ENCODE assay signal across 1 cellular context in the genomic region with DNA sequence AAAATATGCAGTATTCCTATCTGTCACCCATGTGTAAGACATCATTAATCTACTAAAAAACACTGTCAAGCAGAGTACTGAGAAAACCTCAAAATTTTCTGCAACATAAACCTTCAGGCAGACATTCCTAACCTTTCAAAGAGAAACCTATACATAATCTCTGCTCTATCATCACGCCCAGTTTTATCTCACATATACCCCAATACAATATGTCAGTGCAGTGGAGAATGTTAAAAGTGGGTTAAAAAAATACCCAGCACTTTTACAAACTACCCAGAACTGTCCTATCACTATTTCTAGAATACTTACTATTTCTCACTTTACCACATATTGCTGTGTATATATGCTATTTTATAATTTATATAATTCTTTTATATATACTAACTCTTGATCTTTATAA.
TF ChIP-seq lines count a peak whose summit lies in the region.

No MANE protein-coding gene starts in this region.

TF ChIP-seq in SK-N-SH, 30 proteins besides CTCF, POLR2A, EP300 and RAD21 (continued from another document):
- TF ChIP-seq, protein P1, sequence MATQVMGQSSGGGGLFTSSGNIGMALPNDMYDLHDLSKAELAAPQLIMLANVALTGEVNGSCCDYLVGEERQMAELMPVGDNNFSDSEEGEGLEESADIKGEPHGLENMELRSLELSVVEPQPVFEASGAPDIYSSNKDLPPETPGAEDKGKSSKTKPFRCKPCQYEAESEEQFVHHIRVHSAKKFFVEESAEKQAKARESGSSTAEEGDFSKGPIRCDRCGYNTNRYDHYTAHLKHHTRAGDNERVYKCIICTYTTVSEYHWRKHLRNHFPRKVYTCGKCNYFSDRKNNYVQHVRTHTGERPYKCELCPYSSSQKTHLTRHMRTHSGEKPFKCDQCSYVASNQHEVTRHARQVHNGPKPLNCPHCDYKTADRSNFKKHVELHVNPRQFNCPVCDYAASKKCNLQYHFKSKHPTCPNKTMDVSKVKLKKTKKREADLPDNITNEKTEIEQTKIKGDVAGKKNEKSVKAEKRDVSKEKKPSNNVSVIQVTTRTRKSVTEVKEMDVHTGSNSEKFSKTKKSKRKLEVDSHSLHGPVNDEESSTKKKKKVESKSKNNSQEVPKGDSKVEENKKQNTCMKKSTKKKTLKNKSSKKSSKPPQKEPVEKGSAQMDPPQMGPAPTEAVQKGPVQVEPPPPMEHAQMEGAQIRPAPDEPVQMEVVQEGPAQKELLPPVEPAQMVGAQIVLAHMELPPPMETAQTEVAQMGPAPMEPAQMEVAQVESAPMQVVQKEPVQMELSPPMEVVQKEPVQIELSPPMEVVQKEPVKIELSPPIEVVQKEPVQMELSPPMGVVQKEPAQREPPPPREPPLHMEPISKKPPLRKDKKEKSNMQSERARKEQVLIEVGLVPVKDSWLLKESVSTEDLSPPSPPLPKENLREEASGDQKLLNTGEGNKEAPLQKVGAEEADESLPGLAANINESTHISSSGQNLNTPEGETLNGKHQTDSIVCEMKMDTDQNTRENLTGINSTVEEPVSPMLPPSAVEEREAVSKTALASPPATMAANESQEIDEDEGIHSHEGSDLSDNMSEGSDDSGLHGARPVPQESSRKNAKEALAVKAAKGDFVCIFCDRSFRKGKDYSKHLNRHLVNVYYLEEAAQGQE (IDR thresholded peaks at IDR 0.05; ENCODE audit: low read depth, low read length): no peak
- TF ChIP-seq, protein P2, sequence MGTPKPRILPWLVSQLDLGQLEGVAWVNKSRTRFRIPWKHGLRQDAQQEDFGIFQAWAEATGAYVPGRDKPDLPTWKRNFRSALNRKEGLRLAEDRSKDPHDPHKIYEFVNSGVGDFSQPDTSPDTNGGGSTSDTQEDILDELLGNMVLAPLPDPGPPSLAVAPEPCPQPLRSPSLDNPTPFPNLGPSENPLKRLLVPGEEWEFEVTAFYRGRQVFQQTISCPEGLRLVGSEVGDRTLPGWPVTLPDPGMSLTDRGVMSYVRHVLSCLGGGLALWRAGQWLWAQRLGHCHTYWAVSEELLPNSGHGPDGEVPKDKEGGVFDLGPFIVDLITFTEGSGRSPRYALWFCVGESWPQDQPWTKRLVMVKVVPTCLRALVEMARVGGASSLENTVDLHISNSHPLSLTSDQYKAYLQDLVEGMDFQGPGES (IDR thresholded peaks at IDR 0.05; ENCODE audit: low read depth, low read length): no peak
- TF ChIP-seq, protein P3, sequence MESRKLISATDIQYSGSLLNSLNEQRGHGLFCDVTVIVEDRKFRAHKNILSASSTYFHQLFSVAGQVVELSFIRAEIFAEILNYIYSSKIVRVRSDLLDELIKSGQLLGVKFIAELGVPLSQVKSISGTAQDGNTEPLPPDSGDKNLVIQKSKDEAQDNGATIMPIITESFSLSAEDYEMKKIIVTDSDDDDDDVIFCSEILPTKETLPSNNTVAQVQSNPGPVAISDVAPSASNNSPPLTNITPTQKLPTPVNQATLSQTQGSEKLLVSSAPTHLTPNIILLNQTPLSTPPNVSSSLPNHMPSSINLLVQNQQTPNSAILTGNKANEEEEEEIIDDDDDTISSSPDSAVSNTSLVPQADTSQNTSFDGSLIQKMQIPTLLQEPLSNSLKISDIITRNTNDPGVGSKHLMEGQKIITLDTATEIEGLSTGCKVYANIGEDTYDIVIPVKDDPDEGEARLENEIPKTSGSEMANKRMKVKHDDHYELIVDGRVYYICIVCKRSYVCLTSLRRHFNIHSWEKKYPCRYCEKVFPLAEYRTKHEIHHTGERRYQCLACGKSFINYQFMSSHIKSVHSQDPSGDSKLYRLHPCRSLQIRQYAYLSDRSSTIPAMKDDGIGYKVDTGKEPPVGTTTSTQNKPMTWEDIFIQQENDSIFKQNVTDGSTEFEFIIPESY (IDR thresholded peaks at IDR 0.05; ENCODE audit: borderline replicate concordance, low read depth): no peak
- TF ChIP-seq EZH2phosphoT487 (IDR thresholded peaks at IDR 0.05; ENCODE audit: borderline replicate concordance, low read depth): no peak
- no peak for TF ChIP-seq NRF1 (IDR thresholded peaks at IDR 0.05; ENCODE audit: low read depth, low read length)
- TF ChIP-seq, protein P4, sequence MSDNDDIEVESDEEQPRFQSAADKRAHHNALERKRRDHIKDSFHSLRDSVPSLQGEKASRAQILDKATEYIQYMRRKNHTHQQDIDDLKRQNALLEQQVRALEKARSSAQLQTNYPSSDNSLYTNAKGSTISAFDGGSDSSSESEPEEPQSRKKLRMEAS (IDR thresholded peaks at IDR 0.05; ENCODE audit: low read depth): no peak
- no peak for TF ChIP-seq TEAD4 (IDR thresholded peaks at IDR 0.05; ENCODE audit: borderline replicate concordance, insufficient read depth)
- TF ChIP-seq RXRA (IDR thresholded peaks at IDR 0.05; ENCODE audit: borderline replicate concordance, low read depth): no peak
- no peak for TF ChIP-seq TAF1 (IDR thresholded peaks at IDR 0.05; ENCODE audit: borderline replicate concordance, low read depth, low read length)
- TF ChIP-seq FOXJ3 (CRISPR knock-in tag; IDR thresholded peaks at IDR 0.05): no peak
- no peak for TF ChIP-seq POLR2AphosphoS5 (IDR thresholded peaks at IDR 0.05; ENCODE audit: low read depth, low read length)
